8 cellular contexts compared by ENCODE assay signal in the genomic region with DNA sequence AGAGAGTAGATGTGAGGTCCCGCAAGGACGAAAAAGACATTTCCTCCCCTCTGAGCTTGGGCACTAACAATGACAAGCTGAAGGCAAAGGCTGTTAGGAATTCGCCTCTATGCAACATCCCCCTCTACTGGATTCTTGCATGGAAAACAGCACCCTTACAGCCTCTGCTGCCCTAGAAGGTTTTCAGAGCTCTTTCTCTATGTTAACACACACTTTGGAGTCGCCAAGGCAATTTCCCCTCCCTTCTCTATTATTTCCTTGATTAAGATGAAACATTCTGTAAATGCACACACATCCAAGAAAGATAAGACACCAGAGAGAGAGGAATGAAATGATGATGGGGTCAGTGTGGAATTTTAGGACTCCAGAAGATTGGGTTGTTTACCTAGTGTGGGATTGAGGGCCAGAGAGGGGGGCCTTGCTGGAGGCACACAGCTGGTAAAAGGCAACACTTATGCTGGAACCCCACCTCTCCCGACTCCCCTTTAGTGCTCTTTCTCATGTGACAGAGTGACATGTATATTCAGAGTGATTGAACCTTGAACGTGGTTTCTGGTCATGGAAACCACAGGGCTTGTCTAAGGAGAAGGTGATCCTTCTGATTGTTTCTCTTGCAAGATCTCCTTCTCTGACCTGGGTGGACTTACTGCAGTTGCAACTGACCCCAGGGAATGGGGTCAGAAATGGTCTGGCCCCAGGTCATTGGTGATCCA.
DNase-seq lines count a peak whose midpoint lies in the region.

No MANE protein-coding gene starts in this region.

- H3K27me3 ChIP-seq in GM23248 (replicated peaks; ENCODE audit: insufficient read depth): no peaks in the 10 kb centered on the region

- DNase-seq in D341Med (ENCODE audit: low spot score) (peak; percentile 76), GM23248 (peak; percentile 86), NCI-H1417 (lab: John Stamatoyannopoulos, UW) (peak; percentile 56 to 86 (median 64)), T-helper 2 cell (peak in 3 of 5 experiments; percentile 18 to 89 (median 26)), T47D (ENCODE audit: low read depth in 1 of 2, low spot score in 1 of 2) (peak; percentile 70 to 91), iPS-NIHi11 (ENCODE audit: low spot score) (peak; percentile 85), smooth muscle cell of the brain vasculature (ENCODE audit: low read depth, low spot score) (peak; percentile 72), mesenteric fat pad (ENCODE audit: low spot score) (no peak)

- peak overlapping the region; percentile 45; the same call in 1 of the 2 replicates for H3K9ac ChIP-seq in GM23248

- H3F3A ChIP-seq in GM23248 (ENCODE audit: insufficient read depth): peaks cover 19% of the 10 kb centered on the region; the same call in 1 of the 2 replicates

- no peaks in the 10 kb centered on the region for H3K9me3 ChIP-seq in GM23248 (ENCODE audit: low read depth)

- 17 to 22% methylated on average over 6 of the region's 6 CpGs for WGBS in GM23248 (ENCODE audit: low coverage in 1 of 2, low lambda C conversion rate in 2 of 2, missing lambda C conversion rate in 2 of 2), 2 experiments

- peaks cover 41% of the 10 kb centered on the region for H3K4me1 ChIP-seq in GM23248 (ENCODE audit: insufficient read depth)

- H3K9me2 ChIP-seq in GM23248 (ENCODE audit: insufficient read depth): no peaks in the 10 kb centered on the region

- no peaks in the 10 kb centered on the region for H3K79me2 ChIP-seq in GM23248 (ENCODE audit: insufficient read depth)

- H3K4me3 ChIP-seq in GM23248: no peak overlapping the region

- in situ Hi-C loops in GM23248 (cut with MboI): loop anchor here (10.0 to 25.0 kb wide), 3 partner anchors 278 to 1228 kb away; no protein-coding TSS in a partner anchor
- in situ Hi-C loops in T47D (cut with HindIII; ENCODE audit: low pct_unique_long_range_greater_than_20kb, low sequenced_read_pairs): no loop called here

- peak overlapping the region; percentile 61 for H2AFZ ChIP-seq in GM23248

- H3K4me2 ChIP-seq in GM23248 (ENCODE audit: unreplicated experiment): peak overlapping the region; percentile 39

- no peaks in the 10 kb centered on the region for H3K36me3 ChIP-seq in GM23248 (ENCODE audit: low read depth)

- H3K27ac ChIP-seq in GM23248: no peak overlapping the region

- H4K20me1 ChIP-seq in GM23248 (ENCODE audit: insufficient read depth): no peaks in the 10 kb centered on the region
